ENCODE assay signal across 8 cellular contexts in the genomic region with DNA sequence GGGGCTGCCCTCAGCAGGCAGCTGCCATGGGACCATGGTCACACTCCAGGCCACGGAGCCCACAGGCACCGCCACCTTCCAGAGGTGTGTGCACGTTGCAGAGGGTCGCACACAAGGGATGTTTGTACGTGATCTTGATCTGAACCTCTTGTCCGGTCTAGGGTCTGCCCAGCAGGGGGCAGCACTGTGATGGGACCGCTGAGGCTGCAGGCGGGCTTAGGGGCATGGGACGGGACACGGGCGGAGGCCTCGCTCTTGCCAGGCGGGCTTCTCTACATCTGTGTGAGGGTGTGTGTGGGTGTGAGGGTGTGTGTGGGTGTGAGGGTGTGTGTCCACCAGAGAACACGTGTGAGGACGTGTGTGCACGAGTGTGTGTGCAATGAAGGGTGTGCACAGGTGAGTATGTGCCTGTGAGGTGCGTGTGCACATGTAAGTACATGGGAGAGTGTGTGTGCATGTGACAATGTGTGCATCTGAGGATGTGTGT. TPM values are rescaled to one million over a fixed set of nuclear protein-coding genes. Genes with fewer than 3 reads are reported as not detected.
DNase-seq lines count a peak whose midpoint lies in the region; ATAC-seq and TF ChIP-seq lines count a peak whose summit lies in the region.

No MANE protein-coding gene starts in this region.

- POLR2A ChIA-PET in activated B cell treated with CpG ODN at 0.5 μM for 24 hours (lab: Charles Lee) = no interaction called here

- H3K4me1 Mint-ChIP-seq in activated B cell treated with CpG ODN at 0.5 μM for 24 hours (peaks cover 2% of the 10 kb centered on the region), memory B cell (peaks cover 10% of the 10 kb centered on the region)

- H3K4me3 ChIP-seq in GM23248 = no peak overlapping the region

- no peaks in the 10 kb centered on the region for H3K79me2 ChIP-seq in GM23248 (ENCODE audit: insufficient read depth)

- no peaks in the 10 kb centered on the region for H3K4me1 ChIP-seq in GM23248 (ENCODE audit: insufficient read depth)

- H3K4me2 ChIP-seq in GM23248 (ENCODE audit: unreplicated experiment) = no peak overlapping the region

- no peak overlapping the region for H2AFZ ChIP-seq in GM23248

- peak; percentile 64 for ATAC-seq in activated B cell treated with CpG ODN at 0.5 μM for 24 hours (ENCODE audit: low read depth)
- peak; percentile 70 for ATAC-seq in memory B cell (ENCODE audit: low read depth)
- ATAC-seq in HG03280 (IDR thresholded peaks at IDR 0.05; ENCODE audit: unreplicated experiment) = no peak

- H3K27ac ChIP-seq in 22Rv1 (no peak overlapping the region), GM23248 (no peak overlapping the region)

- no peaks in the 10 kb centered on the region for H3K9me3 ChIP-seq in GM23248 (ENCODE audit: low read depth)

- in situ Hi-C loops in GM23248 (cut with MboI) = no loop called here

- H3K4me3 Mint-ChIP-seq in activated B cell treated with CpG ODN at 0.5 μM for 24 hours = no peak overlapping the region
- no peak overlapping the region for H3K4me3 Mint-ChIP-seq in memory B cell

- CTCF ChIA-PET in activated B cell treated with CpG ODN at 0.5 μM for 24 hours (lab: Charles Lee) = interaction anchor here (2.3 kb wide), 1 partner anchor 402 kb away, joined by 19 read pairs; no protein-coding TSS in a partner anchor

- no peaks in the 10 kb centered on the region for H3K36me3 ChIP-seq in GM23248 (ENCODE audit: low read depth)

- H3K9me2 ChIP-seq in GM23248 (ENCODE audit: insufficient read depth) = no peaks in the 10 kb centered on the region

- H3K36me3 Mint-ChIP-seq in activated B cell treated with CpG ODN at 0.5 μM for 24 hours (ENCODE audit: low read depth) (no peaks in the 10 kb centered on the region), memory B cell (peaks cover 2% of the 10 kb centered on the region)

- intact Hi-C loops in activated B cell treated with CpG ODN at 0.5 μM for 24 hours (cut with micrococcal nuclease) = loop anchor here (1.0 kb wide), 2 partner anchors 317 to 401 kb away; no protein-coding TSS in a partner anchor

- peak; percentile 48 for DNase-seq in GM23248
- DNase-seq in activated B cell treated with CpG ODN at 0.5 μM for 24 hours = peak; percentile 58
- peak; percentile 59 for DNase-seq in central memory CD4-positive, alpha-beta T cell
- DNase-seq in memory B cell (ENCODE audit: low spot score in 2 of 2) = peak; percentile 53 to 69
- DNase-seq in stimulated activated CD8-positive, alpha-beta memory T cell treated with anti-CD3 and anti-CD28 coated beads, Interleukin-4, amount 100 ng/mL, for 48 hours = peak; percentile 85
- DNase-seq in NCI-H2081 treated with DMSO at 0.1 percent for 48 hours (lab: John Stamatoyannopoulos, UW) = no peak

- H3K9ac ChIP-seq in GM23248 = no peak overlapping the region

- peak; percentile 71 for TF ChIP-seq CTCF in 22Rv1 (IDR thresholded peaks at IDR 0.05)
- TF ChIP-seq CTCF in activated B cell treated with CpG ODN at 0.5 μM for 24 hours (IDR thresholded peaks at IDR 0.05) = no peak

- 11 to 18% methylated on average over 16 to 17 of the region's 17 CpGs for WGBS in GM23248 (ENCODE audit: low coverage in 1 of 2, low lambda C conversion rate in 2 of 2, missing lambda C conversion rate in 2 of 2), 2 experiments

- H3K27me3 ChIP-seq in GM23248 (replicated peaks; ENCODE audit: insufficient read depth) = peaks cover 18% of the 10 kb centered on the region

- H3F3A ChIP-seq in GM23248 (ENCODE audit: insufficient read depth) = no peaks in the 10 kb centered on the region

- H3K27me3 Mint-ChIP-seq in activated B cell treated with CpG ODN at 0.5 μM for 24 hours = peaks cover 30% of the 10 kb centered on the region
- H3K27me3 Mint-ChIP-seq in memory B cell = peaks cover 36% of the 10 kb centered on the region

- H4K20me1 ChIP-seq in GM23248 (ENCODE audit: insufficient read depth) = no peaks in the 10 kb centered on the region

- no peak overlapping the region for H3K27ac Mint-ChIP-seq in activated B cell treated with CpG ODN at 0.5 μM for 24 hours
- no peak overlapping the region for H3K27ac Mint-ChIP-seq in memory B cell

- H3K9me3 Mint-ChIP-seq in activated B cell treated with CpG ODN at 0.5 μM for 24 hours (no peaks in the 10 kb centered on the region), memory B cell (no peaks in the 10 kb centered on the region)

RNA-seq across cellular contexts. Expression of gene CACNA1I, which starts 52.4 kb away (rescaled TPM):
- total RNA-seq in GM23248 (2014; rRNA removed; shearing (Covaris generic)) = not detected in 2 replicates
- polyA plus RNA-seq in GM23248 (2016; fragmentation: Nextera tagmentation; extraction: Ambion mirVana) = not detected in 2 replicates
- not detected in 2 replicates for total RNA-seq in activated B cell treated with CpG ODN at 0.5 μM for 24 hours
